Comparison of ENCODE assay signal across 10 cellular contexts in genomic region chr2:134301099-134301970, GRCh38. TPM values are rescaled to one million over a fixed set of nuclear protein-coding genes. Genes with fewer than 3 reads are reported as not detected.
DNase-seq lines count a peak whose midpoint lies in the region; ATAC-seq and TF ChIP-seq lines count a peak whose summit lies in the region.
"Had no signal": no experiment of that assay in that cellular context is flagged by ENCODE, and none has a peak within 500 bp of the region (broad histone marks: within the 10 kb centered on the region; RNA-seq: fewer than 3 reads in every experiment).

No MANE protein-coding gene starts in this region.

- H3K27me3 Mint-ChIP-seq in brain (no peaks in the 10 kb centered on the region), MCF 10A (ENCODE audit: insufficient read depth, unreplicated experiment) (no peaks in the 10 kb centered on the region)

- H3K4me1 ChIP-seq in lung (ENCODE audit: control insufficient read depth in 2 of 2, insufficient read depth in 2 of 2, low read length in 2 of 2), result peaks cover 0 to 23% of the 10 kb centered on the region in 2 donors

- CTCF ChIA-PET in MCF 10A (lab: Yijun Ruan, JAX), result interaction anchor here (1.8 kb wide), 1 partner anchor 150 kb away, joined by 6 read pairs; no protein-coding TSS in a partner anchor

- no TSS peak for BruUV-seq in MCF 10A (replicated peaks; lab: Mats Ljungman, UMichigan)

- ATAC-seq in lung (ENCODE audit: insufficient read depth, low FRiP score) (peak; percentile 34), HG03469 (IDR thresholded peaks at IDR 0.05; ENCODE audit: unreplicated experiment) (no peak)
- ATAC-seq: lower lobe of right lung had no signal

- H3K9me3 Mint-ChIP-seq in brain (peaks cover 0 to 7% (median 0%) of the 10 kb centered on the region in 5 experiments), MCF 10A (ENCODE audit: unreplicated experiment) (no peaks in the 10 kb centered on the region)

- H3K4me3 Mint-ChIP-seq in brain (peak overlapping the region in 3 of 5 experiments; percentile 25 to 41 (median 25)), MCF 10A (ENCODE audit: unreplicated experiment) (no peak overlapping the region)

- TF ChIP-seq CTCF in AG10803 (conservative IDR thresholded peaks at IDR 0.05; ENCODE audit: low read length) (no peak), brain (conservative IDR thresholded peaks at IDR 0.05) (no peak), lung (IDR thresholded peaks at IDR 0.05; ENCODE audit: control extremely low read depth, extremely low read depth) (no peak), MCF 10A (IDR thresholded peaks at IDR 0.05; ENCODE audit: unreplicated experiment) (no peak)

- H3K27ac ChIP-seq in lung (ENCODE audit: low read depth in 1 of 2, low read length in 1 of 2), result peak overlapping the region in 1 of 2 donors; percentile 88
- H3K27ac ChIP-seq: lower lobe of right lung had no signal

- no peaks in the 10 kb centered on the region for H3K27me3 ChIP-seq in lung (ENCODE audit: control insufficient read depth, insufficient read depth)

- no peak overlapping the region for H3K4me3 ChIP-seq in AG10803 (ENCODE audit: low read length)
- no peak overlapping the region for H3K4me3 ChIP-seq in lung
- H3K4me3 ChIP-seq: lower lobe of right lung had no signal

- DNase-seq in AG10803 (ENCODE audit: low read depth) (peak; percentile 20), HCEC 1CT (peak; percentile 75), lung (ENCODE audit: low spot score) (no peak), posterior vena cava (ENCODE audit: low spot score) (no peak), MCF 10A (ENCODE audit: unreplicated experiment) (no peak), NCI-H2196 (lab: John Stamatoyannopoulos, UW; ENCODE audit: unreplicated experiment) (no peak)
- DNase-seq: lower lobe of right lung, MM.1S had no signal

- WGBS in lung, 2 donors, result 72 to 77% methylated on average over 8 of the region's 8 CpGs

- intact Hi-C loops in posterior vena cava (cut with DNase I), result no loop called here
- intact Hi-C loops in MCF 10A (cut with micrococcal nuclease), result no loop called here

- peaks cover 53% of the 10 kb centered on the region for H3K4me1 Mint-ChIP-seq in brain
- peaks cover 10% of the 10 kb centered on the region for H3K4me1 Mint-ChIP-seq in MCF 10A (ENCODE audit: insufficient read depth, unreplicated experiment)

- H3K27ac Mint-ChIP-seq in brain, result peak overlapping the region; percentile 9 to 88 (median 64)
- H3K27ac Mint-ChIP-seq in MCF 10A (ENCODE audit: low read depth, unreplicated experiment), result no peak overlapping the region

- POLR2A ChIA-PET in MCF 10A (lab: Yijun Ruan, JAX), result no interaction called here

- H3K36me3 Mint-ChIP-seq in brain (peaks cover 21% of the 10 kb centered on the region), MCF 10A (ENCODE audit: insufficient read depth, unreplicated experiment) (no peaks in the 10 kb centered on the region)

- H3K9me3 ChIP-seq in lung (ENCODE audit: control insufficient read depth in 2 of 2, insufficient read depth in 1 of 2, low read length in 1 of 2), result no peaks in the 10 kb centered on the region
- H3K9me3 ChIP-seq: lower lobe of right lung had no signal

- H3K36me3 ChIP-seq in lung (ENCODE audit: control insufficient read depth in 2 of 2, insufficient read depth in 2 of 2, low read length in 2 of 2), result peaks cover 0 to 1% of the 10 kb centered on the region in 2 donors
- H3K36me3 ChIP-seq: lower lobe of right lung had no signal

RNA-seq across cellular contexts. Expression of gene MGAT5, which starts 47.5 kb away (rescaled TPM):
- polyA plus RNA-seq in brain (ENCODE audit: insufficient read depth, low read depth, low replicate concordance) (15.3 TPM), lung (10 to 100 TPM in 1 of 2 donors, 1 to 10 TPM in 1; 3.6 to 14.6 TPM)
- total RNA-seq in lung (10 to 100 TPM; 48.0 to 53.7 TPM), posterior vena cava (10 to 100 TPM; 41.7 to 42.8 TPM), MCF 10A (2022) (22.2 and 32.3 TPM in 2 replicates)

Comparison
In these comparisons a context has a peak if more than half of its experiments do, and no peak if none do; other contexts are left out.
1. DNase-seq: peak in AG10803 (single experiment) and HCEC 1CT (single experiment); none in lung (single experiment), posterior vena cava (single experiment), MCF 10A (single experiment) and NCI-H2196 (single experiment).